19 cellular contexts compared by ENCODE assay signal in genomic region chr2:231186325-231186724, GRCh38.
"Had no signal": no experiment of that assay in that cellular context is flagged by ENCODE, and none has a peak within 500 bp of the region (broad histone marks: within the 10 kb centered on the region; RNA-seq: fewer than 3 reads in every experiment).

No MANE protein-coding gene starts in this region.

- FAIRE-seq: frontal cortex, small intestine had no signal

- H3K27me3 ChIP-seq: cardiac muscle cell had no signal

- H3K79me2 ChIP-seq: parathyroid adenoma had no signal

- H3K4me3 Mint-ChIP-seq: activated CD8-positive, alpha-beta memory T cell treated with anti-CD3 and anti-CD28 coated beads, Interleukin-2, amount 10 ng/mL, durations not matched to agents 7 days and 5 days; activated naive CD4-positive, alpha-beta T cell treated with anti-CD3 and anti-CD28 coated beads, Interleukin-2, amount 10 ng/mL, durations not matched to agents 7 days and 5 days; naive thymus-derived CD4-positive, alpha-beta T cell had no signal

- H3K4me3 ChIP-seq: cardiac muscle cell, colonic mucosa, mucosa of descending colon had no signal

- H3K36me3 ChIP-seq: cardiac muscle cell, colonic mucosa had no signal

- H3K4me1 ChIP-seq: colonic mucosa had no signal

- H3K27ac Mint-ChIP-seq: activated CD8-positive, alpha-beta memory T cell treated with anti-CD3 and anti-CD28 coated beads, Interleukin-2, amount 10 ng/mL, durations not matched to agents 7 days and 5 days; activated naive CD4-positive, alpha-beta T cell treated with anti-CD3 and anti-CD28 coated beads, Interleukin-2, amount 10 ng/mL, durations not matched to agents 7 days and 5 days; activated T-helper 2 cell treated with anti-CD3 and anti-CD28 coated beads, Interferon-gamma antibody, Interleukin-2, Interleukin-4, amounts not matched to agents 10 μg/mL and 5 μg/mL and 100 μg/mL, durations not matched to agents 14 hours and 24 hours and 36 hours; naive thymus-derived CD4-positive, alpha-beta T cell had no signal

- H3K4me1 Mint-ChIP-seq: activated CD8-positive, alpha-beta memory T cell treated with anti-CD3 and anti-CD28 coated beads, Interleukin-2, amount 10 ng/mL, durations not matched to agents 7 days and 5 days; activated naive CD4-positive, alpha-beta T cell treated with anti-CD3 and anti-CD28 coated beads, Interleukin-2, amount 10 ng/mL, durations not matched to agents 7 days and 5 days had no signal

- H3K9ac ChIP-seq: parathyroid adenoma had no signal

- H3K27ac ChIP-seq: cardiac muscle cell, colonic mucosa had no signal

- ATAC-seq: activated CD8-positive, alpha-beta memory T cell treated with anti-CD3 and anti-CD28 coated beads, Interleukin-2, amount 10 ng/mL, durations not matched to agents 7 days and 5 days; mucosa of descending colon; naive thymus-derived CD4-positive, alpha-beta T cell; SK-N-SH treated with all-trans-retinoic acid at 6 μM for 48 hours had no signal

- H3K9me3 ChIP-seq: colonic mucosa, mucosa of descending colon had no signal

- H3K36me3 Mint-ChIP-seq: activated CD8-positive, alpha-beta memory T cell treated with anti-CD3 and anti-CD28 coated beads, Interleukin-2, amount 10 ng/mL, durations not matched to agents 7 days and 5 days; activated naive CD4-positive, alpha-beta T cell treated with anti-CD3 and anti-CD28 coated beads, Interleukin-2, amount 10 ng/mL, durations not matched to agents 7 days and 5 days; naive thymus-derived CD4-positive, alpha-beta T cell had no signal

- DNase-seq: activated CD4-positive, alpha-beta T cell treated with anti-CD3 and anti-CD28 coated beads for 1 hour; activated CD4-positive, alpha-beta T cell treated with anti-CD3 and anti-CD28 coated beads, Interleukin-2, amount 50 U/mL, for 4 hours; activated CD8-positive, alpha-beta memory T cell treated with anti-CD3 and anti-CD28 coated beads, Interleukin-2, amount 10 ng/mL, durations not matched to agents 7 days and 5 days; activated naive CD4-positive, alpha-beta T cell treated with anti-CD3 and anti-CD28 coated beads, Interleukin-2, amount 10 ng/mL, durations not matched to agents 7 days and 5 days; activated T-cell treated with anti-CD3 and anti-CD28 coated beads, Interleukin-2, amount 50 U/mL, for 1 hour; colonic mucosa; effector CD8-positive, alpha-beta T cell; mucosa of descending colon; naive thymus-derived CD4-positive, alpha-beta T cell; small intestine; stimulated activated CD4-positive, alpha-beta T cell treated with anti-CD3 and anti-CD28 coated beads, Interleukin-4, amount 100 ng/mL, for 24 hours; stimulated activated naive CD4-positive, alpha-beta T cell treated with Interleukin-2 at 50 U/mL for 16 hours; T-helper 1 cell; T1000 had no signal

- H3K9me3 Mint-ChIP-seq: activated naive CD4-positive, alpha-beta T cell treated with anti-CD3 and anti-CD28 coated beads, Interleukin-2, amount 10 ng/mL, durations not matched to agents 7 days and 5 days; activated T-helper 2 cell treated with anti-CD3 and anti-CD28 coated beads, Interferon-gamma antibody, Interleukin-2, Interleukin-4, amounts not matched to agents 10 μg/mL and 5 μg/mL and 100 μg/mL, durations not matched to agents 14 hours and 24 hours and 36 hours had no signal

- H2AFZ ChIP-seq: parathyroid adenoma had no signal
